ENCODE assay signal across 17 cellular contexts in genomic region chr22:35552846-35553245, GRCh38. TPM values are rescaled to one million over a fixed set of nuclear protein-coding genes. Genes with fewer than 3 reads are reported as not detected.
DNase-seq lines count a peak whose midpoint lies in the region; ATAC-seq, FAIRE-seq and TF ChIP-seq lines count a peak whose summit lies in the region.
"Had no signal": no experiment of that assay in that cellular context is flagged by ENCODE, and none has a peak within 500 bp of the region (broad histone marks: within the 10 kb centered on the region; RNA-seq: fewer than 3 reads in every experiment).

No MANE protein-coding gene starts in this region.

- H3K4me1 ChIP-seq in CD4-positive, CD25-positive, alpha-beta regulatory T cell (ENCODE audit: control insufficient read depth, insufficient read depth, low read length, poor library complexity, severe bottlenecking): peaks cover 13% of the 10 kb centered on the region
- H3K4me1 ChIP-seq in MM.1S (ENCODE audit: low read length) (peaks cover 19% of the 10 kb centered on the region), H1 (replicated peaks in 1 of 4; ENCODE audit: control insufficient read depth in 3 of 4, insufficient read depth in 4 of 4, low read length in 3 of 4) (peaks cover 0 to 23% (median 10%) of the 10 kb centered on the region in 4 experiments; a peak in 6 of 7 replicates)

- no peak overlapping the region for H3K23ac ChIP-seq in H1 (ENCODE audit: insufficient read length)

- H3K4me2 ChIP-seq in MM.1S (ENCODE audit: low read depth, low read length) (peak overlapping the region; percentile 75), H1 (ENCODE audit: insufficient read depth in 1 of 2, low read depth in 2 of 2, low read length in 2 of 2) (peak overlapping the region; percentile 1 to 35; a peak in 1 of 4 replicates)

- H4K5ac ChIP-seq in H1 (ENCODE audit: insufficient read length, low read depth, low read length): no peak overlapping the region

- peak overlapping the region; percentile 73; the same call in 1 of the 2 replicates for H2BK5ac ChIP-seq in H1 (ENCODE audit: low read depth, low read length)

- H4K20me1 ChIP-seq in MM.1S (ENCODE audit: insufficient read depth, low read length) (no peaks in the 10 kb centered on the region), H1 (replicated peaks in 1 of 2; ENCODE audit: control insufficient read depth in 1 of 2, insufficient read depth in 2 of 2, low read length in 2 of 2) (no peaks in the 10 kb centered on the region)

- H4K8ac ChIP-seq in H1 (ENCODE audit: extremely low read depth, insufficient read depth, low read length): no peak overlapping the region; the same call in 1 of the 2 replicates

- no peaks in the 10 kb centered on the region for H3K36me3 Mint-ChIP-seq in T-helper 1 cell treated with Interleukin-12 subunit alpha and Interleukin-12 subunit beta and Interleukin-4 antibody, amounts not matched to agents 30 μg/mL and 1 μg/mL, for 36 hours (ENCODE audit: low read depth)
- H3K36me3 Mint-ChIP-seq in CD4-positive, CD25-positive, alpha-beta regulatory T cell: no peaks in the 10 kb centered on the region
- H3K36me3 Mint-ChIP-seq in HFFc6 (ENCODE audit: low read depth): no peaks in the 10 kb centered on the region
- H3K36me3 Mint-ChIP-seq in type B pancreatic cell: no peaks in the 10 kb centered on the region

- TF ChIP-seq POLR2A in H1 (IDR thresholded peaks at IDR 0.05; ENCODE audit: control extremely low read depth in 1 of 2, low read depth in 2 of 2, low read length in 2 of 2): no peak

- no peak overlapping the region; the same call in 1 of the 2 replicates for H2AK5ac ChIP-seq in H1 (ENCODE audit: low read depth, low read length)

- H3K79me1 ChIP-seq in H1 (ENCODE audit: low read depth, low read length): no peaks in the 10 kb centered on the region

- H2BK20ac ChIP-seq in H1 (ENCODE audit: low read length): no peak overlapping the region

- no peaks in the 10 kb centered on the region for H3K27me3 ChIP-seq in CD4-positive, CD25-positive, alpha-beta regulatory T cell (ENCODE audit: control insufficient read depth, insufficient read depth, low read length)
- peaks cover 17% of the 10 kb centered on the region for H3K27me3 ChIP-seq in MM.1S (replicated peaks; ENCODE audit: insufficient read depth, low read length)
- no peaks in the 10 kb centered on the region for H3K27me3 ChIP-seq in H1 (replicated peaks in 1 of 4; ENCODE audit: control insufficient read depth in 3 of 4, extremely low read depth in 1 of 4, insufficient read depth in 3 of 4, low read length in 3 of 4)

- no peaks in the 10 kb centered on the region for H3K9me2 ChIP-seq in MM.1S (replicated peaks; ENCODE audit: insufficient read depth, low read length)

- no peak for FAIRE-seq in H1 (lab: Jason Lieb, UNC)
- FAIRE-seq: GM19239 had no signal

- CTCF ChIA-PET in H1 (lab: Charles Lee; ENCODE audit: partially characterized antibody): interaction anchor here (0.5 to 6.2 kb wide), 9 partner anchors 11 to 430 kb away, joined by 3 to 51 read pairs (median 4); partner anchors contain the start of gene RASD2

- no peak overlapping the region for H2BK120ac ChIP-seq in H1 (replicated peaks; ENCODE audit: low read depth, low read length)

- H3K9ac ChIP-seq in MM.1S (ENCODE audit: low read length) (no peak overlapping the region), H1 (replicated peaks in 1 of 4; ENCODE audit: extremely low read depth in 1 of 4, low read depth in 3 of 4, low read length in 3 of 4) (no peak overlapping the region)

- H3K56ac ChIP-seq in H1 (replicated peaks; ENCODE audit: insufficient read length, low read depth, low read length): no peak overlapping the region

- TF ChIP-seq CTCF in MM.1S (IDR thresholded peaks at IDR 0.05; ENCODE audit: low read length) (no peak), H1 (IDR thresholded peaks at IDR 0.05; ENCODE audit: control extremely low read depth in 1 of 3, insufficient read depth in 1 of 3, low read depth in 1 of 3, low read length in 3 of 3) (no peak), HFFc6 (IDR thresholded peaks at IDR 0.05) (no peak), type B pancreatic cell (conservative IDR thresholded peaks at IDR 0.05) (no peak)

- no peak for TF ChIP-seq EP300 in H1 (IDR thresholded peaks at IDR 0.05; ENCODE audit: borderline replicate concordance in 1 of 2, low read depth in 2 of 2, low read length in 2 of 2)

- no peak overlapping the region for H4K91ac ChIP-seq in H1 (replicated peaks; ENCODE audit: insufficient read length, low read length)

- no peak for TF ChIP-seq RAD21 in H1 (IDR thresholded peaks at IDR 0.05 in 1 of 2, conservative IDR thresholded peaks at IDR 0.05 in 1 of 2; ENCODE audit: low read depth in 2 of 2, low read length in 2 of 2)

- H3K27ac ChIP-seq in CD4-positive, CD25-positive, alpha-beta regulatory T cell (ENCODE audit: insufficient read depth, low read length, poor library complexity, severe bottlenecking): peak overlapping the region; percentile 5
- H3K27ac ChIP-seq in MM.1S (ENCODE audit: low read length): no peak overlapping the region
- H3K27ac ChIP-seq in H1 (ENCODE audit: low read depth, low read length): no peak overlapping the region
- H3K27ac ChIP-seq: 22Rv1, HL-60, thoracic aorta had no signal

- POLR2A ChIA-PET in H1 (lab: Charles Lee; ENCODE audit: partially characterized antibody): interaction anchor here (0.8 to 1.7 kb wide), 5 partner anchors 9 to 122 kb away, joined by 3 to 4 read pairs (median 3); no protein-coding TSS in a partner anchor

- peaks cover 3% of the 10 kb centered on the region; the same call in 1 of the 2 replicates for H3F3A ChIP-seq in MM.1S (ENCODE audit: insufficient read depth, low read length)

- H2AFZ ChIP-seq in MM.1S (ENCODE audit: low read length): peak overlapping the region; percentile 46; the same call in 1 of the 2 replicates
- H2AFZ ChIP-seq in H1 (ENCODE audit: low read length): peak overlapping the region; percentile 24; the same call in 1 of the 2 replicates

- peak overlapping the region; percentile 19; the same call in 1 of the 2 replicates for H2BK12ac ChIP-seq in H1 (ENCODE audit: low read depth, low read length)

- peaks cover 2% of the 10 kb centered on the region for H3K27me3 Mint-ChIP-seq in T-helper 1 cell treated with Interleukin-12 subunit alpha and Interleukin-12 subunit beta and Interleukin-4 antibody, amounts not matched to agents 30 μg/mL and 1 μg/mL, for 36 hours (ENCODE audit: low read depth)
- peaks cover 15% of the 10 kb centered on the region for H3K27me3 Mint-ChIP-seq in CD4-positive, CD25-positive, alpha-beta regulatory T cell
- peaks cover 25% of the 10 kb centered on the region for H3K27me3 Mint-ChIP-seq in HFFc6 (ENCODE audit: insufficient read depth)
- H3K27me3 Mint-ChIP-seq in type B pancreatic cell: peaks cover 17% of the 10 kb centered on the region

- H3K9me3 Mint-ChIP-seq in T-helper 1 cell treated with Interleukin-12 subunit alpha and Interleukin-12 subunit beta and Interleukin-4 antibody, amounts not matched to agents 30 μg/mL and 1 μg/mL, for 36 hours: no peaks in the 10 kb centered on the region
- peaks cover 0 to 1% (median 0%) of the 10 kb centered on the region in 7 donors for H3K9me3 Mint-ChIP-seq in CD4-positive, CD25-positive, alpha-beta regulatory T cell
- H3K9me3 Mint-ChIP-seq in HFFc6: no peaks in the 10 kb centered on the region
- H3K9me3 Mint-ChIP-seq in type B pancreatic cell: no peaks in the 10 kb centered on the region

- no peak for ATAC-seq in CD4-positive, CD25-positive, alpha-beta regulatory T cell (ENCODE audit: low read depth in 2 of 2)

- H3K4me3 ChIP-seq in CD4-positive, CD25-positive, alpha-beta regulatory T cell (ENCODE audit: low read depth, low read length): no peak overlapping the region
- H3K4me3 ChIP-seq in MM.1S (ENCODE audit: low read length) (no peak overlapping the region), H1 (ENCODE audit: extremely low read depth in 1 of 4, insufficient read depth in 2 of 4, low read depth in 3 of 4, low read length in 4 of 4) (no peak overlapping the region)
- H3K4me3 ChIP-seq: thoracic aorta had no signal

- peak overlapping the region; percentile 25 for H3K4me3 Mint-ChIP-seq in T-helper 1 cell treated with Interleukin-12 subunit alpha and Interleukin-12 subunit beta and Interleukin-4 antibody, amounts not matched to agents 30 μg/mL and 1 μg/mL, for 36 hours
- peak overlapping the region in 3 of 4 donors; percentile 3 to 66 (median 60) for H3K4me3 Mint-ChIP-seq in CD4-positive, CD25-positive, alpha-beta regulatory T cell
- H3K4me3 Mint-ChIP-seq in HFFc6 (no peak overlapping the region), type B pancreatic cell (no peak overlapping the region)

- no peaks in the 10 kb centered on the region for H3K79me2 ChIP-seq in MM.1S (ENCODE audit: low read length)
- no peaks in the 10 kb centered on the region for H3K79me2 ChIP-seq in H1 (ENCODE audit: control insufficient read depth in 1 of 2, insufficient read depth in 2 of 2, low read length in 2 of 2)

- 87% methylated on average over 8 of the region's 11 CpGs; no CpG with 5 or more reads in 1 of the 2 experiments for WGBS in H1 (ENCODE audit: extremely low coverage in 1 of 2, insufficient coverage in 1 of 2, insufficient read length in 1 of 2, insufficient replicate concordance in 2 of 2, low coverage in 1 of 2, low lambda C conversion rate in 2 of 2, missing lambda C conversion rate in 1 of 2), 2 experiments

- no peak overlapping the region for H3K14ac ChIP-seq in H1 (ENCODE audit: insufficient read length)

- DNase-seq in T-helper 1 cell (no peak), MM.1S (no peak), H1 (ENCODE audit: low read depth in 1 of 2, low spot score in 2 of 2) (no peak), HFFc6 (no peak), type B pancreatic cell (ENCODE audit: extremely low spot score, unreplicated experiment) (no peak), cerebellum (ENCODE audit: low spot score) (no peak)
- DNase-seq in CD4-positive, CD25-positive, alpha-beta regulatory T cell: no peak
- DNase-seq: mammary epithelial cell; NCI-H1417 treated with DMSO at 0.1 percent for 48 hours; NK-92 treated with Interleukin-12 subunit alpha and Interleukin-12 subunit beta, amount 100 ng/mL, for 24 hours; retina had no signal

- no peaks in the 10 kb centered on the region; the same call in 1 of the 2 replicates for H3K23me2 ChIP-seq in H1 (ENCODE audit: low read depth, low read length)

- no peaks in the 10 kb centered on the region for H3K9me3 ChIP-seq in CD4-positive, CD25-positive, alpha-beta regulatory T cell (ENCODE audit: control insufficient read depth in 2 of 2, low read length in 2 of 2)
- H3K9me3 ChIP-seq in MM.1S (replicated peaks; ENCODE audit: insufficient read depth, low read length): no peaks in the 10 kb centered on the region
- no peaks in the 10 kb centered on the region for H3K9me3 ChIP-seq in H1 (ENCODE audit: insufficient read depth in 2 of 2, low read depth in 1 of 2, low read length in 1 of 2)
- H3K9me3 ChIP-seq: thoracic aorta had no signal

- H3K4ac ChIP-seq in H1 (replicated peaks; ENCODE audit: insufficient read length, low read depth, low read length): no peak overlapping the region

- peaks cover 7% of the 10 kb centered on the region for H3K4me1 Mint-ChIP-seq in T-helper 1 cell treated with Interleukin-12 subunit alpha and Interleukin-12 subunit beta and Interleukin-4 antibody, amounts not matched to agents 30 μg/mL and 1 μg/mL, for 36 hours (ENCODE audit: low read depth)
- peaks cover 0 to 27% (median 7%) of the 10 kb centered on the region in 4 donors for H3K4me1 Mint-ChIP-seq in CD4-positive, CD25-positive, alpha-beta regulatory T cell
- H3K4me1 Mint-ChIP-seq in HFFc6 (ENCODE audit: low read depth) (peaks cover 26% of the 10 kb centered on the region), type B pancreatic cell (ENCODE audit: unreplicated experiment) (peaks cover 14% of the 10 kb centered on the region)

- H2BK15ac ChIP-seq in H1 (ENCODE audit: low read length): peak overlapping the region; percentile 29; the same call in 1 of the 2 replicates

- H3K36me3 ChIP-seq in CD4-positive, CD25-positive, alpha-beta regulatory T cell (ENCODE audit: control insufficient read depth, insufficient read depth, low read length): no peaks in the 10 kb centered on the region
- no peaks in the 10 kb centered on the region for H3K36me3 ChIP-seq in MM.1S (replicated peaks; ENCODE audit: insufficient read depth, low read length)
- no peaks in the 10 kb centered on the region for H3K36me3 ChIP-seq in H1 (ENCODE audit: control insufficient read depth in 2 of 4, insufficient read depth in 4 of 4, low read length in 3 of 4)

- peak overlapping the region; percentile 53 for H3K27ac Mint-ChIP-seq in T-helper 1 cell treated with Interleukin-12 subunit alpha and Interleukin-12 subunit beta and Interleukin-4 antibody, amounts not matched to agents 30 μg/mL and 1 μg/mL, for 36 hours
- H3K27ac Mint-ChIP-seq in CD4-positive, CD25-positive, alpha-beta regulatory T cell: peak overlapping the region; percentile 28 to 64 (median 53)
- H3K27ac Mint-ChIP-seq in HFFc6 (no peak overlapping the region), type B pancreatic cell (no peak overlapping the region)

- H3K18ac ChIP-seq in H1 (ENCODE audit: extremely low read depth, low read length): no peak overlapping the region

RNA-seq across cellular contexts. Expression of gene RASD2, which starts 12.2 kb away (rescaled TPM):
- total RNA-seq in CD4-positive, CD25-positive, alpha-beta regulatory T cell: 1.0 TPM
- under 1 TPM in 1 of 4 donors, not detected in 3; 0.06 TPM for polyA plus RNA-seq in CD4-positive, CD25-positive, alpha-beta regulatory T cell
- 4.4 and 5.1 TPM in 2 replicates for total RNA-seq in H1 (2021; fragmentation: NEBNext Ultra II Directional; extraction: Animal tissue kit (Norgen Biotek cat#: 25700))
- polyA plus RNA-seq in H1 (2011; rRNA removed): 1.9 and 3.8 TPM in 2 replicates
- 1.5 TPM for polyA plus RNA-seq in H1 (2011; cell fraction: cytosol; rRNA removed)
- polyA plus RNA-seq in H1 (2011; cell fraction: nucleus; rRNA removed): 2.6 TPM
- 2.0 to 4.3 TPM (median 3.4 TPM) in 4 replicates for polyA plus RNA-seq in H1 (2012, experiment 1 of 2)
- polyA plus RNA-seq in H1 (2012, experiment 2 of 2): 3.1 TPM
- 3.4 TPM for polyA plus RNA-seq in H1 (2013, experiment 1 of 2)
- polyA plus RNA-seq in H1 (2013, experiment 2 of 2): 3.6 TPM
- 1.5 and 1.9 TPM in 2 replicates for polyA minus RNA-seq in H1 (2011; rRNA and poly(A)+ RNA removed)
- polyA minus RNA-seq in H1 (2011; cell fraction: cytosol; rRNA and poly(A)+ RNA removed): 3.6 TPM
- 1.8 TPM for polyA minus RNA-seq in H1 (2011; cell fraction: nucleus; rRNA and poly(A)+ RNA removed)
- not detected for total RNA-seq in HFFc6 (2021; fragmentation: NEBNext Ultra II Directional; extraction: Animal tissue kit (Norgen Biotek cat#: 25700))
- total RNA-seq in type B pancreatic cell (ENCODE audit: low replicate concordance) (0.21 and 0.24 TPM in 2 replicates), cerebellum (1.5 TPM)
- total RNA-seq: MCF 10A had no signal

Comparison
In these comparisons a context has a peak if more than half of its experiments do, and no peak if none do; other contexts are left out.
1. H3K27ac Mint-ChIP-seq: peak in T-helper 1 cell treated with Interleukin-12 subunit alpha and Interleukin-12 subunit beta and Interleukin-4 antibody, amounts not matched to agents 30 μg/mL and 1 μg/mL, for 36 hours (single experiment) and CD4-positive, CD25-positive, alpha-beta regulatory T cell (3 of 3); none in HFFc6 (single experiment) and type B pancreatic cell (single experiment).
2. H3K4me3 Mint-ChIP-seq: peak in T-helper 1 cell treated with Interleukin-12 subunit alpha and Interleukin-12 subunit beta and Interleukin-4 antibody, amounts not matched to agents 30 μg/mL and 1 μg/mL, for 36 hours (single experiment) and CD4-positive, CD25-positive, alpha-beta regulatory T cell (3 of 4); none in HFFc6 (single experiment) and type B pancreatic cell (single experiment).